Comparison of ENCODE assay signal across 8 cellular contexts in genomic region chr7:75156335-75156912, GRCh38.
A peak's percentile ranks its signal among the peaks of the same experiment; 100 is the strongest.
DNase-seq lines count a peak whose midpoint lies in the region; ATAC-seq and TF ChIP-seq lines count a peak whose summit lies in the region.
"Not testable (repeated sequence)": the region's sequence is repeated elsewhere in the genome, so short reads cannot be mapped to it uniquely, and the experiment has no call there.

No MANE protein-coding gene starts in this region.

- POLR2A ChIA-PET in CD8-positive, alpha-beta T cell (lab: Charles Lee); RWPE1 (lab: Yijun Ruan, JAX; ENCODE audit: low non-redundant PET): not testable (repeated sequence)

- H3K9me3 Mint-ChIP-seq in CD8-positive, alpha-beta T cell; activated T-cell treated with anti-CD3 and anti-CD28 coated beads, Interleukin-2, amount 50 U/mL, for 4 hours; stimulated activated naive B cell treated with anti-CD40 and anti-IgM and Interleukin-4, amounts not matched to agents 10 μg/mL and 1 μg/mL and 100 μg/mL, for 72 hours: not testable (repeated sequence)

- not testable (repeated sequence) for ATAC-seq in CD8-positive, alpha-beta T cell; activated T-cell treated with anti-CD3 and anti-CD28 coated beads, Interleukin-2, amount 50 U/mL, for 4 hours
- peak; percentile 3 for ATAC-seq in HG02943 (IDR thresholded peaks at IDR 0.05; ENCODE audit: low read depth, unreplicated experiment)
- peak; percentile 57 for ATAC-seq in omental fat pad (ENCODE audit: low FRiP score)
- peak; percentile 20 for ATAC-seq in stimulated activated naive B cell treated with anti-CD40 and anti-IgM and Interleukin-4, amounts not matched to agents 10 μg/mL and 1 μg/mL and 100 μg/mL, for 72 hours (replicated peaks)

- H3K27ac ChIP-seq in CD8-positive, alpha-beta T cell (ENCODE audit: low read depth, low read length); colonic mucosa; hepatocyte: not testable (repeated sequence)
- H3K27ac ChIP-seq in RWPE1, result peak overlapping the region; percentile 56

- intact Hi-C loops in CD8-positive, alpha-beta T cell (cut with DNase I, micrococcal nuclease); colonic mucosa (cut with DNase I): not testable (repeated sequence)

- DNase-seq in CD8-positive, alpha-beta T cell, result peak in 6 of 7 experiments; percentile 21 to 74 (median 45)
- not testable (repeated sequence) for DNase-seq in RWPE1 (ENCODE audit: low spot score); hepatocyte (ENCODE audit: low spot score); stimulated activated naive B cell treated with anti-CD40 and anti-IgM and Interleukin-4, amounts not matched to agents 10 μg/mL and 1 μg/mL and 100 μg/mL, for 72 hours
- DNase-seq in activated T-cell treated with anti-CD3 and anti-CD28 coated beads, Interleukin-2, amount 50 U/mL, for 4 hours, result peak; percentile 10
- DNase-seq in colonic mucosa, result peak; percentile 30
- peak; percentile 22 for DNase-seq in omental fat pad (ENCODE audit: low spot score)

- not testable (repeated sequence) for H3K36me3 Mint-ChIP-seq in CD8-positive, alpha-beta T cell; activated T-cell treated with anti-CD3 and anti-CD28 coated beads, Interleukin-2, amount 50 U/mL, for 4 hours (ENCODE audit: insufficient read depth); stimulated activated naive B cell treated with anti-CD40 and anti-IgM and Interleukin-4, amounts not matched to agents 10 μg/mL and 1 μg/mL and 100 μg/mL, for 72 hours

- 18% methylated on average over 3 of the region's 37 CpGs for WGBS in hepatocyte (ENCODE audit: low lambda C conversion rate, missing lambda C conversion rate)

- not testable (repeated sequence) for H3K4me1 ChIP-seq in CD8-positive, alpha-beta T cell (ENCODE audit: insufficient read depth, low read length); colonic mucosa; hepatocyte (ENCODE audit: insufficient read depth)

- not testable (repeated sequence) for H3K9me3 ChIP-seq in CD8-positive, alpha-beta T cell (ENCODE audit: low read length); colonic mucosa; hepatocyte (ENCODE audit: low read depth)

- peak overlapping the region; percentile 77 for H3K27ac Mint-ChIP-seq in CD8-positive, alpha-beta T cell
- H3K27ac Mint-ChIP-seq in stimulated activated naive B cell treated with anti-CD40 and anti-IgM and Interleukin-4, amounts not matched to agents 10 μg/mL and 1 μg/mL and 100 μg/mL, for 72 hours, result not testable (repeated sequence)

- not testable (repeated sequence) for H3K9me2 ChIP-seq in hepatocyte (replicated peaks; ENCODE audit: insufficient read depth)

- not testable (repeated sequence) for H2AFZ ChIP-seq in hepatocyte

- not testable (repeated sequence) for H3K4me3 ChIP-seq in CD8-positive, alpha-beta T cell (ENCODE audit: low read depth, low read length); hepatocyte
- peak overlapping the region; percentile 24 for H3K4me3 ChIP-seq in colonic mucosa

- H3K4me1 Mint-ChIP-seq in CD8-positive, alpha-beta T cell (ENCODE audit: low read depth); activated T-cell treated with anti-CD3 and anti-CD28 coated beads, Interleukin-2, amount 50 U/mL, for 4 hours (ENCODE audit: low read depth); stimulated activated naive B cell treated with anti-CD40 and anti-IgM and Interleukin-4, amounts not matched to agents 10 μg/mL and 1 μg/mL and 100 μg/mL, for 72 hours: not testable (repeated sequence)

- H3K4me3 Mint-ChIP-seq in CD8-positive, alpha-beta T cell, result peak overlapping the region; percentile 47
- H3K4me3 Mint-ChIP-seq in activated T-cell treated with anti-CD3 and anti-CD28 coated beads, Interleukin-2, amount 50 U/mL, for 4 hours, result peak overlapping the region; percentile 26
- peak overlapping the region; percentile 32 to 69 for H3K4me3 Mint-ChIP-seq in stimulated activated naive B cell treated with anti-CD40 and anti-IgM and Interleukin-4, amounts not matched to agents 10 μg/mL and 1 μg/mL and 100 μg/mL, for 72 hours

- not testable (repeated sequence) for H3K79me2 ChIP-seq in hepatocyte

- H3K27me3 Mint-ChIP-seq in CD8-positive, alpha-beta T cell (ENCODE audit: low read depth); activated T-cell treated with anti-CD3 and anti-CD28 coated beads, Interleukin-2, amount 50 U/mL, for 4 hours (ENCODE audit: low read depth); stimulated activated naive B cell treated with anti-CD40 and anti-IgM and Interleukin-4, amounts not matched to agents 10 μg/mL and 1 μg/mL and 100 μg/mL, for 72 hours: not testable (repeated sequence)

- H3K36me3 ChIP-seq in CD8-positive, alpha-beta T cell (ENCODE audit: insufficient read depth, low read length); colonic mucosa; hepatocyte (replicated peaks; ENCODE audit: insufficient read depth, low read depth): not testable (repeated sequence)

- H3K9ac ChIP-seq in colonic mucosa (ENCODE audit: low read depth in 2 of 2, low read length in 2 of 2), result not testable (repeated sequence)

- not testable (repeated sequence) for H4K20me1 ChIP-seq in hepatocyte (ENCODE audit: insufficient read depth, poor library complexity, severe bottlenecking)

- peak overlapping the region; percentile 73 for H3K4me2 ChIP-seq in hepatocyte

- not testable (repeated sequence) for TF ChIP-seq CTCF in CD8-positive, alpha-beta T cell (IDR thresholded peaks at IDR 0.05); RWPE1 (conservative IDR thresholded peaks at IDR 0.05; ENCODE audit: low read depth); colonic mucosa (IDR thresholded peaks at IDR 0.05); hepatocyte (IDR thresholded peaks at IDR 0.05; ENCODE audit: poor library complexity); omental fat pad (IDR thresholded peaks at IDR 0.05)

- CTCF ChIA-PET in CD8-positive, alpha-beta T cell (lab: Charles Lee); RWPE1 (lab: Yijun Ruan, JAX): not testable (repeated sequence)

- H3K27me3 ChIP-seq in CD8-positive, alpha-beta T cell (ENCODE audit: insufficient read depth, low read length); colonic mucosa; hepatocyte: not testable (repeated sequence)
